In the genomic region with DNA sequence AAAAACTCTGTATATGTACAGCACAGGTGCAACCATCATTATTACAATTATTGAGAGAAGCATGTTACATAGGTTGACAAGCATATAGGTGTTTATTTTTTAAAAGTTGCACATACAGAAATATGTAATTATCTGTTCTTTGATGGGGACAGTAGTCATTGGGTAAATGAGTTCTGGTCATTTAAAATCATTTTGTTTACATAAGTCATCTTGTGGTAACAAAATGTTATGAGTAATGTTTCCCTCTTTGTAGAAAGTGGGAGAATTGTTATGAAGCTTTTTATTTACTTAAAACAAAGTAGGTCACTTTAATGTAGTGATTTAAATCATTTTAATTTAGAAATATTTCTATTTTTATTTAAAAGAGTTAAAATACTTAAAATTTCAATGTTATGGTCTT, we compare ENCODE assay signal across 31 cellular contexts.
"Had no signal": no experiment of that assay in that cellular context is flagged by ENCODE, and none has a peak within 500 bp of the region (broad histone marks: within the 10 kb centered on the region; RNA-seq: fewer than 3 reads in every experiment).

No MANE protein-coding gene starts in this region.

- FAIRE-seq: endothelial cell of umbilical vein had no signal

- H3K4me1 ChIP-seq: body of pancreas, esophagus squamous epithelium, gastroesophageal sphincter, heart right ventricle had no signal

- H3K4me3 ChIP-seq: body of pancreas, cardiac muscle cell, coronary artery, dorsolateral prefrontal cortex, esophagus squamous epithelium, gastroesophageal sphincter, heart right ventricle had no signal

- H3K27ac ChIP-seq: body of pancreas, cardiac muscle cell, coronary artery, dorsolateral prefrontal cortex, epithelial cell of prostate, esophagus squamous epithelium, gastroesophageal sphincter, heart right ventricle had no signal

- ATAC-seq: activated CD4-positive, alpha-beta T cell treated with anti-CD3 and anti-CD28 coated beads for 36 hours; activated CD8-positive, alpha-beta memory T cell treated with anti-CD3 and anti-CD28 coated beads, Interleukin-2, amount 10 ng/mL, durations not matched to agents 7 days and 5 days; activated CD8-positive, alpha-beta T cell treated with anti-CD3 and anti-CD28 coated beads, Interleukin-2, amount 10 ng/mL, durations not matched to agents 7 days and 5 days; activated T-helper 17 cell treated with anti-CD3 and anti-CD28 coated beads, Interleukin-2, amount 50 U/mL, for 72 hours; body of pancreas; gastroesophageal sphincter; heart right ventricle had no signal

- H3K36me3 ChIP-seq: cardiac muscle cell, esophagus squamous epithelium, gastroesophageal sphincter, heart right ventricle had no signal

- H3K27me3 ChIP-seq: body of pancreas, cardiac muscle cell, gastroesophageal sphincter, heart right ventricle had no signal

- DNase-seq: activated CD4-positive, alpha-beta memory T cell treated with anti-CD3 and anti-CD28 coated beads for 36 hours; activated CD4-positive, alpha-beta T cell treated with anti-CD3 and anti-CD28 coated beads for 36 hours; activated CD4-positive, alpha-beta T cell treated with anti-CD3 and anti-CD28 coated beads, Interleukin-2, amount 10 ng/mL, durations not matched to agents 24 days and 14 days; activated CD4-positive, CD25-positive, alpha-beta regulatory T cell; activated CD4-positive, CD25-positive, alpha-beta regulatory T cell treated with anti-CD3 and anti-CD28 coated beads, Interleukin-2, amount 50 U/mL, for 72 hours; activated CD8-positive, alpha-beta memory T cell treated with anti-CD3 and anti-CD28 coated beads, Interleukin-2, amount 10 ng/mL, durations not matched to agents 7 days and 5 days; activated CD8-positive, alpha-beta memory T cell treated with anti-CD3 and anti-CD28 coated beads, Interleukin-2, amount 50 U/mL, for 4 hours; activated CD8-positive, alpha-beta T cell treated with anti-CD3 and anti-CD28 coated beads, Interleukin-2, amount 10 ng/mL, durations not matched to agents 7 days and 5 days; activated effector memory CD4-positive, alpha-beta T cell treated with Interleukin-2 at 50 U/mL for 16 hours; activated gamma-delta T cell treated with Interleukin-2 at 50 U/mL for 16 hours; activated naive CD4-positive, alpha-beta T cell treated with anti-CD3 and anti-CD28 coated beads, Interleukin-2, amount 50 U/mL, for 16 hours; activated naive CD4-positive, alpha-beta T cell treated with Interleukin-2 at 50 U/mL for 16 hours; activated T-cell treated with anti-CD3 and anti-CD28 coated beads, Interleukin-2, amount 50 U/mL, for 1 hour; amygdala; aorta; body of pancreas; central memory CD4-positive, alpha-beta T cell; cerebellar nuclear complex; dorsolateral prefrontal cortex; effector memory CD4-positive, alpha-beta T cell; endodermal cell; esophagus squamous epithelium; foreskin melanocyte; heart right ventricle; T-helper 2 cell had no signal

- H3K9me3 ChIP-seq: body of pancreas, esophagus squamous epithelium, gastroesophageal sphincter, heart right ventricle had no signal
